8 cellular contexts compared by ENCODE assay signal in genomic region chr7:157337316-157338149, GRCh38. TPM values are rescaled to one million over a fixed set of nuclear protein-coding genes. Genes with fewer than 3 reads are reported as not detected.
DNase-seq lines count a peak whose midpoint lies in the region; ATAC-seq lines count a peak whose summit lies in the region.

No MANE protein-coding gene starts in this region.

- no peak overlapping the region for H2AFZ ChIP-seq in ACC112 (ENCODE audit: low read length, unreplicated experiment)

- no peaks in the 10 kb centered on the region for H3K27me3 ChIP-seq in ACC112 (ENCODE audit: insufficient read depth, low read length)

- peak; percentile 22 for ATAC-seq in GM18520 (IDR thresholded peaks at IDR 0.05; ENCODE audit: unreplicated experiment)
- peak; percentile 45 for ATAC-seq in HG03095 (IDR thresholded peaks at IDR 0.05; ENCODE audit: unreplicated experiment)

- CTCF ChIA-PET in activated naive CD4-positive, alpha-beta T cell treated with anti-CD3 and anti-CD28 coated beads, Interleukin-2, amount 10 ng/mL, durations not matched to agents 7 days and 5 days (lab: Charles Lee), result interaction anchor here (0.9 to 3.1 kb wide), 9 partner anchors 9 to 444 kb away, joined by 3 to 15 read pairs (median 4); partner anchors contain the start of gene LMBR1

- H3K4me3 ChIP-seq in ACC112 (ENCODE audit: low read depth, low read length), result peak overlapping the region; percentile 99

- H3K27me3 Mint-ChIP-seq in activated naive CD4-positive, alpha-beta T cell treated with anti-CD3 and anti-CD28 coated beads, Interleukin-2, amount 10 ng/mL, durations not matched to agents 7 days and 5 days, result peaks cover 43% of the 10 kb centered on the region

- H3K4me3 Mint-ChIP-seq in activated naive CD4-positive, alpha-beta T cell treated with anti-CD3 and anti-CD28 coated beads, Interleukin-2, amount 10 ng/mL, durations not matched to agents 7 days and 5 days, result peak overlapping the region; percentile 93

- no peaks in the 10 kb centered on the region for H3K9me3 Mint-ChIP-seq in activated naive CD4-positive, alpha-beta T cell treated with anti-CD3 and anti-CD28 coated beads, Interleukin-2, amount 10 ng/mL, durations not matched to agents 7 days and 5 days

- DNase-seq in RPMI7951 (ENCODE audit: low read depth) (peak; percentile 62), glomerular visceral epithelial cell (ENCODE audit: extremely low spot score) (peak; percentile 57), pons (ENCODE audit: low spot score) (peak; percentile 43), ureter (ENCODE audit: low spot score) (peak; percentile 58)
- peak; percentile 69 for DNase-seq in activated naive CD4-positive, alpha-beta T cell treated with anti-CD3 and anti-CD28 coated beads, Interleukin-2, amount 10 ng/mL, durations not matched to agents 7 days and 5 days

- peak overlapping the region; percentile 86 for H3K27ac ChIP-seq in ACC112 (ENCODE audit: low read depth, low read length)

- H3K79me2 ChIP-seq in ACC112 (ENCODE audit: control insufficient read depth, insufficient read depth, low read length, unreplicated experiment), result peaks cover 52% of the 10 kb centered on the region

- H3K36me3 ChIP-seq in ACC112 (ENCODE audit: insufficient read depth, low read length), result no peaks in the 10 kb centered on the region

- peaks cover 19% of the 10 kb centered on the region for H3K36me3 Mint-ChIP-seq in activated naive CD4-positive, alpha-beta T cell treated with anti-CD3 and anti-CD28 coated beads, Interleukin-2, amount 10 ng/mL, durations not matched to agents 7 days and 5 days

- peaks cover 11% of the 10 kb centered on the region for H3K4me1 ChIP-seq in ACC112 (ENCODE audit: control insufficient read depth, insufficient read depth, low read length, unreplicated experiment)

- H3K4me1 Mint-ChIP-seq in activated naive CD4-positive, alpha-beta T cell treated with anti-CD3 and anti-CD28 coated beads, Interleukin-2, amount 10 ng/mL, durations not matched to agents 7 days and 5 days, result peaks cover 50% of the 10 kb centered on the region

- peak overlapping the region; percentile 97 for H3K27ac Mint-ChIP-seq in activated naive CD4-positive, alpha-beta T cell treated with anti-CD3 and anti-CD28 coated beads, Interleukin-2, amount 10 ng/mL, durations not matched to agents 7 days and 5 days

RNA-seq across cellular contexts. Expression of gene DNAJB6, which starts 0.7 kb away (rescaled TPM):
- total RNA-seq in RPMI7951 (2014; rRNA removed; shearing (Covaris generic)), result 97.4 and 101 TPM in 2 replicates
- total RNA-seq in ureter, result 103 TPM

Comparison
In these comparisons a context has a peak if more than half of its experiments do, and no peak if none do; other contexts are left out.
1. Peak in every context shown above with its lines: DNase-seq, ATAC-seq, H3K4me3 ChIP-seq and H3K27ac ChIP-seq.